1 cellular context compared by ENCODE assay signal in genomic region chr20:53916173-53916512, GRCh38.
TF ChIP-seq lines count a peak whose summit lies in the region.

No MANE protein-coding gene starts in this region.

TF ChIP-seq in HepG2, 621 proteins besides CTCF, POLR2A, EP300 and RAD21 (continued from another document and continues in another):
- TF ChIP-seq REXO4 (CRISPR knock-in tag; IDR thresholded peaks at IDR 0.05; ENCODE audit: borderline replicate concordance) (no peak), NAIF1 (CRISPR knock-in tag; IDR thresholded peaks at IDR 0.05; ENCODE audit: borderline replicate concordance) (no peak), ZNF317 (CRISPR knock-in tag; IDR thresholded peaks at IDR 0.05) (0 out of 2 replicates have a peak, but pooled peaks have one; percentile 10), KMT2A (CRISPR knock-in tag; IDR thresholded peaks at IDR 0.05) (no peak), TCF7 (IDR thresholded peaks at IDR 0.05; ENCODE audit: low read depth) (no peak), RXRB (CRISPR knock-in tag; IDR thresholded peaks at IDR 0.05; ENCODE audit: borderline replicate concordance) (no peak), RCOR2 (CRISPR knock-in tag; IDR thresholded peaks at IDR 0.05) (no peak), ADNP (CRISPR knock-in tag; IDR thresholded peaks at IDR 0.05) (no peak), ZNF124 (CRISPR knock-in tag; IDR thresholded peaks at IDR 0.05) (no peak), HMGXB4 (CRISPR knock-in tag; IDR thresholded peaks at IDR 0.05; ENCODE audit: borderline replicate concordance in 1 of 2, low read depth in 1 of 2) (no peak), CREM (IDR thresholded peaks at IDR 0.05) (no peak), CREM (CRISPR knock-in tag; IDR thresholded peaks at IDR 0.05) (no peak), HDAC6 (IDR thresholded peaks at IDR 0.05; ENCODE audit: low read depth, low read length) (no peak), ZNF816 (CRISPR knock-in tag; IDR thresholded peaks at IDR 0.05; ENCODE audit: borderline replicate concordance) (no peak), HOXA7 (CRISPR knock-in tag; IDR thresholded peaks at IDR 0.05) (no peak), PAWR (CRISPR knock-in tag; IDR thresholded peaks at IDR 0.05; ENCODE audit: borderline replicate concordance) (no peak), PCBP1 (IDR thresholded peaks at IDR 0.05; ENCODE audit: borderline replicate concordance, low read depth, low read length) (no peak), SUZ12 (IDR thresholded peaks at IDR 0.05; ENCODE audit: low read depth, low read length) (0 out of 2 replicates have a peak, but pooled peaks have one; percentile 3), TBX2 (CRISPR knock-in tag; IDR thresholded peaks at IDR 0.05; ENCODE audit: borderline replicate concordance) (no peak), ZNF619 (CRISPR knock-in tag; IDR thresholded peaks at IDR 0.05) (0 out of 2 replicates have a peak, but pooled peaks have one; percentile 15), ZBTB20 (CRISPR knock-in tag; IDR thresholded peaks at IDR 0.05; ENCODE audit: borderline replicate concordance, low read depth) (no peak), ARID5B (CRISPR knock-in tag; IDR thresholded peaks at IDR 0.05) (no peak), HIC2 (CRISPR knock-in tag; IDR thresholded peaks at IDR 0.05; ENCODE audit: low read depth) (peak; percentile 28; the same call in 1 of the 2 replicates), YEATS2 (CRISPR knock-in tag; IDR thresholded peaks at IDR 0.05; ENCODE audit: borderline replicate concordance) (no peak), TRAFD1 (CRISPR knock-in tag; IDR thresholded peaks at IDR 0.05; ENCODE audit: borderline replicate concordance) (no peak), MXD4 (CRISPR knock-in tag; IDR thresholded peaks at IDR 0.05) (no peak), RBM39 (IDR thresholded peaks at IDR 0.05; ENCODE audit: low read depth, low read length, poor library complexity, severe bottlenecking) (no peak), ZNF326 (CRISPR knock-in tag; IDR thresholded peaks at IDR 0.05; ENCODE audit: borderline replicate concordance) (no peak), AFF4 (CRISPR knock-in tag; IDR thresholded peaks at IDR 0.05) (no peak), ZNF414 (CRISPR knock-in tag; IDR thresholded peaks at IDR 0.05) (no peak), ZNF501 (CRISPR knock-in tag; IDR thresholded peaks at IDR 0.05) (no peak), SNAI1 (CRISPR knock-in tag; IDR thresholded peaks at IDR 0.05; ENCODE audit: borderline replicate concordance) (no peak), ZNF253 (CRISPR knock-in tag; IDR thresholded peaks at IDR 0.05; ENCODE audit: borderline replicate concordance) (no peak), CEBPZ (IDR thresholded peaks at IDR 0.05; ENCODE audit: low read length) (no peak), KDM6A (CRISPR knock-in tag; IDR thresholded peaks at IDR 0.05; ENCODE audit: low read depth) (no peak), THAP7 (CRISPR knock-in tag; IDR thresholded peaks at IDR 0.05) (no peak), ZNF263 (CRISPR knock-in tag; IDR thresholded peaks at IDR 0.05) (no peak), ETV6 (CRISPR knock-in tag; conservative IDR thresholded peaks at IDR 0.05) (no peak), CERS6 (CRISPR knock-in tag; IDR thresholded peaks at IDR 0.05) (no peak), ZNF800 (CRISPR knock-in tag; IDR thresholded peaks at IDR 0.05) (no peak), KDM4B (CRISPR knock-in tag; IDR thresholded peaks at IDR 0.05) (no peak), ZNF296 (CRISPR knock-in tag; conservative IDR thresholded peaks at IDR 0.05) (no peak)
